ENCODE assay signal across 12 cellular contexts in the genomic region with DNA sequence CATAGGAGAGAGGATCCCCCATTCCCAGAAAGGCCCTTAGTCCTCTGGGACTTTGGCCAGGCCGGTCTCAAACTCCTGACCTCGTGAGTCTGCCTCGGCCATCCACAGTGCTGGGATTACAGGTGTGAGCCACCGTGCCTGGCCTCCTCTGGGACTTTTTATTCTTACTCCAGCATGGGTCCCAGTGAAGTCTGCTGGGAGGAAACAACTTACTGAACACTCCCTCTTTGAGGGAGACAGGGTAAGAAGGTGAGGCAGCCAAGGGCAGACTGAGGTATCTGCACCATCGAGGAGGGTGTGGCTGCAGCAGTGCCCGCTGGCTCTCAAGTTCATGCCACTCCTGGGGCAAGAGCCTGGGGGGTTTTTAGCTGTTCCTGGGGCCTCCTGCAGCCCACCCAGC. TPM values are rescaled to one million over a fixed set of nuclear protein-coding genes. Genes with fewer than 3 reads are reported as not detected.
DNase-seq lines count a peak whose midpoint lies in the region; ATAC-seq and TF ChIP-seq lines count a peak whose summit lies in the region.
"Had no signal": no experiment of that assay in that cellular context is flagged by ENCODE, and none has a peak within 500 bp of the region (broad histone marks: within the 10 kb centered on the region; RNA-seq: fewer than 3 reads in every experiment).

No MANE protein-coding gene starts in this region.

- peak overlapping the region; percentile 68 for H3K27ac ChIP-seq in SU-DHL-6 (ENCODE audit: low read depth, low read length)
- peak overlapping the region; percentile 94 to 97 (median 94) for H3K27ac ChIP-seq in esophagus squamous epithelium
- H3K27ac ChIP-seq: hepatocyte had no signal

- ATAC-seq in stimulated activated naive B cell treated with anti-CD40 and anti-IgM and Interleukin-4, amounts not matched to agents 10 μg/mL and 1 μg/mL and 100 μg/mL, for 72 hours (replicated peaks) = no peak
- ATAC-seq in GM18861 (IDR thresholded peaks at IDR 0.05; ENCODE audit: unreplicated experiment) = no peak

- H3K36me3 Mint-ChIP-seq in activated T-cell treated with anti-CD3 and anti-CD28 coated beads, Interleukin-2, amount 50 U/mL, for 24 hours (ENCODE audit: low read depth) = peaks cover 67% of the 10 kb centered on the region
- peaks cover 34 to 50% of the 10 kb centered on the region in 2 donors for H3K36me3 Mint-ChIP-seq in stimulated activated naive B cell treated with anti-CD40 and anti-IgM and Interleukin-4, amounts not matched to agents 10 μg/mL and 1 μg/mL and 100 μg/mL, for 72 hours

- peak overlapping the region; percentile 94 for H3K4me3 Mint-ChIP-seq in activated T-cell treated with anti-CD3 and anti-CD28 coated beads, Interleukin-2, amount 50 U/mL, for 24 hours
- H3K4me3 Mint-ChIP-seq in stimulated activated naive B cell treated with anti-CD40 and anti-IgM and Interleukin-4, amounts not matched to agents 10 μg/mL and 1 μg/mL and 100 μg/mL, for 72 hours = peak overlapping the region; percentile 80 to 95

- peak overlapping the region; percentile 79 for H3K4me2 ChIP-seq in SU-DHL-6 (ENCODE audit: low read depth, low read length, poor library complexity, severe bottlenecking)

- H3K4me3 ChIP-seq in SU-DHL-6 (ENCODE audit: insufficient read depth, low read length, poor library complexity, severe bottlenecking) (no peak overlapping the region), esophagus squamous epithelium (peak overlapping the region in 2 of 4 donors; percentile 79 to 85)
- H3K4me3 ChIP-seq: hepatocyte had no signal

- WGBS in esophagus squamous epithelium, 2 donors = 40% methylated on average over 1 of the region's 6 CpGs; no CpG with 5 or more reads in 1 of the 2 donors

- no peaks in the 10 kb centered on the region for H3K9me2 ChIP-seq in SU-DHL-6 (replicated peaks; ENCODE audit: insufficient read depth, low read length)

- DNase-seq in activated T-cell treated with anti-CD3 and anti-CD28 coated beads, Interleukin-2, amount 50 U/mL, for 24 hours = no peak
- no peak for DNase-seq in activated T-cell treated with anti-CD3 and anti-CD28 coated beads, Interleukin-2, amount 50 U/mL, for 1 hour
- no peak for DNase-seq in esophagus squamous epithelium (lab: John Stamatoyannopoulos, UW)
- no peak for DNase-seq in stimulated activated naive B cell treated with anti-CD40 and anti-IgM and Interleukin-4, amounts not matched to agents 10 μg/mL and 1 μg/mL and 100 μg/mL, for 72 hours
- DNase-seq in NCI-H526 treated with DMSO at 0.1 percent for 48 hours (lab: John Stamatoyannopoulos, UW) = no peak
- no peak for DNase-seq in NCI-H1436 (lab: John Stamatoyannopoulos, UW)
- DNase-seq: NCI-H2171; nephron progenitor cell; stimulated activated CD4-positive, alpha-beta T cell treated with anti-CD3 and anti-CD28 coated beads, Interleukin-4, amount 100 ng/mL, for 1 hour had no signal

- H3K27ac Mint-ChIP-seq in activated T-cell treated with anti-CD3 and anti-CD28 coated beads, Interleukin-2, amount 50 U/mL, for 24 hours = peak overlapping the region; percentile 98
- H3K27ac Mint-ChIP-seq in stimulated activated naive B cell treated with anti-CD40 and anti-IgM and Interleukin-4, amounts not matched to agents 10 μg/mL and 1 μg/mL and 100 μg/mL, for 72 hours = peak overlapping the region; percentile 93
- H3K27ac Mint-ChIP-seq: nephron progenitor cell had no signal

- H3K9me3 ChIP-seq in SU-DHL-6 (ENCODE audit: insufficient read depth, low read length) = no peaks in the 10 kb centered on the region
- no peaks in the 10 kb centered on the region for H3K9me3 ChIP-seq in esophagus squamous epithelium

- peaks cover 23% of the 10 kb centered on the region for H3K79me2 ChIP-seq in SU-DHL-6 (ENCODE audit: insufficient read depth, low read length)

- H3K4me1 Mint-ChIP-seq in activated T-cell treated with anti-CD3 and anti-CD28 coated beads, Interleukin-2, amount 50 U/mL, for 24 hours (ENCODE audit: low read depth) = peaks cover 31% of the 10 kb centered on the region
- H3K4me1 Mint-ChIP-seq in stimulated activated naive B cell treated with anti-CD40 and anti-IgM and Interleukin-4, amounts not matched to agents 10 μg/mL and 1 μg/mL and 100 μg/mL, for 72 hours = peaks cover 17 to 38% of the 10 kb centered on the region in 2 donors

- H3K9me3 Mint-ChIP-seq in activated T-cell treated with anti-CD3 and anti-CD28 coated beads, Interleukin-2, amount 50 U/mL, for 24 hours = no peaks in the 10 kb centered on the region
- H3K9me3 Mint-ChIP-seq in stimulated activated naive B cell treated with anti-CD40 and anti-IgM and Interleukin-4, amounts not matched to agents 10 μg/mL and 1 μg/mL and 100 μg/mL, for 72 hours = no peaks in the 10 kb centered on the region
- H3K9me3 Mint-ChIP-seq: nephron progenitor cell had no signal

- no peaks in the 10 kb centered on the region for H3K27me3 Mint-ChIP-seq in activated T-cell treated with anti-CD3 and anti-CD28 coated beads, Interleukin-2, amount 50 U/mL, for 24 hours
- no peaks in the 10 kb centered on the region for H3K27me3 Mint-ChIP-seq in stimulated activated naive B cell treated with anti-CD40 and anti-IgM and Interleukin-4, amounts not matched to agents 10 μg/mL and 1 μg/mL and 100 μg/mL, for 72 hours

- peaks cover 13% of the 10 kb centered on the region for H3F3A ChIP-seq in SU-DHL-6 (ENCODE audit: insufficient read depth)

- H4K20me1 ChIP-seq in SU-DHL-6 (ENCODE audit: low read depth, low read length) = no peaks in the 10 kb centered on the region

- TF ChIP-seq CTCF in SU-DHL-6 (IDR thresholded peaks at IDR 0.05; ENCODE audit: insufficient read depth, low read length, poor library complexity, severe bottlenecking) = no peak
- TF ChIP-seq CTCF in esophagus squamous epithelium (IDR thresholded peaks at IDR 0.05) = no peak

- H2AFZ ChIP-seq in SU-DHL-6 (ENCODE audit: low read depth, low read length, severe bottlenecking) = no peak overlapping the region
- H2AFZ ChIP-seq: hepatocyte had no signal

- TF ChIP-seq POLR2A in esophagus squamous epithelium (IDR thresholded peaks at IDR 0.05) = no peak

- peaks cover 32 to 52% (median 33%) of the 10 kb centered on the region in 3 donors for H3K4me1 ChIP-seq in esophagus squamous epithelium

- H3K9ac ChIP-seq in SU-DHL-6 (ENCODE audit: low read length) = 0 out of 2 replicates have a peak overlapping the region, but pooled peaks have one; percentile 81

- H3K36me3 ChIP-seq in SU-DHL-6 (ENCODE audit: low read length) (no peaks in the 10 kb centered on the region), esophagus squamous epithelium (peaks cover 12 to 45% (median 23%) of the 10 kb centered on the region in 3 donors)

- intact Hi-C loops in esophagus squamous epithelium (cut with DNase I) = loop anchor here (10.0 kb wide), 1 partner anchor 163 kb away; a partner anchor contains a TSS

- H3K27me3 ChIP-seq in SU-DHL-6 (ENCODE audit: low read length) (no peaks in the 10 kb centered on the region), esophagus squamous epithelium (no peaks in the 10 kb centered on the region)
- H3K27me3 ChIP-seq: hepatocyte had no signal

RNA-seq across cellular contexts. Expression of a gene that starts 2.4 kb away (rescaled TPM):
- total RNA-seq in esophagus squamous epithelium = 10 to 100 TPM; 14.3 to 26.2 (median 20.0) TPM

RNA-seq across cellular contexts. Expression of a gene that starts 43.4 kb away (rescaled TPM):
- total RNA-seq in esophagus squamous epithelium = 10 to 100 TPM; 21.8 to 39.2 (median 35.3) TPM
